8 cellular contexts compared by ENCODE assay signal in genomic region chr10:13586676-13587355, GRCh38. TPM values are rescaled to one million over a fixed set of nuclear protein-coding genes. Genes with fewer than 3 reads are reported as not detected.
DNase-seq lines count a peak whose midpoint lies in the region; ATAC-seq and TF ChIP-seq lines count a peak whose summit lies in the region.

Gene PRPF18, plus strand, starts transcription at chr10:13586965. Its CDS starts 122 bp downstream, at chr10:13587087.

- H3K36me3 ChIP-seq in PC-3 (ENCODE audit: low read depth, low read length) = no peaks in the 10 kb centered on the region
- no peaks in the 10 kb centered on the region for H3K36me3 ChIP-seq in mucosa of descending colon (ENCODE audit: low read depth)

- no TSS peak for BruUV-seq in PC-3 (replicated peaks; lab: Mats Ljungman, UMichigan)

- H3K27me3 ChIP-seq in PC-3 (ENCODE audit: low read length) = no peaks in the 10 kb centered on the region

- H3K9me3 ChIP-seq in PC-3 (ENCODE audit: low read length) = no peaks in the 10 kb centered on the region
- no peaks in the 10 kb centered on the region for H3K9me3 ChIP-seq in mucosa of descending colon

- peak within 1 kb of the TSS; percentile 84 for H3K4me2 ChIP-seq in PC-3 (ENCODE audit: low read length)

- DNase-seq in DMS79 (lab: John Stamatoyannopoulos, UW) = peak; percentile 70
- peak; percentile 93 for DNase-seq in Jurkat, Clone E6-1 (ENCODE audit: low read depth, low spot score)
- peak; percentile 85 for DNase-seq in PC-3
- peak; percentile 90 for DNase-seq in activated T-cell treated with anti-CD3 and anti-CD28 coated beads for 48 hours (ENCODE audit: low read depth)
- DNase-seq in epithelial cell of prostate (ENCODE audit: low read depth, low spot score) = peak; percentile 78
- DNase-seq in mucosa of descending colon = peak; percentile 94 to 97 (median 95)
- DNase-seq in stimulated activated CD8-positive, alpha-beta memory T cell treated with anti-CD3 and anti-CD28 coated beads, Interleukin-4, amount 100 ng/mL, for 24 hours (ENCODE audit: low read depth) = peak; percentile 90

- no peaks in the 10 kb centered on the region for H3K4me1 ChIP-seq in PC-3 (ENCODE audit: insufficient read depth, low read length)
- H3K4me1 ChIP-seq in mucosa of descending colon (ENCODE audit: low read depth) = peaks cover 9% of the 10 kb centered on the region

- peak within 1 kb of the TSS; percentile 96 for H3K4me3 ChIP-seq in Jurkat, Clone E6-1 (ENCODE audit: low read length)
- H3K4me3 ChIP-seq in PC-3 (ENCODE audit: low read length) = peak within 1 kb of the TSS; percentile 89
- H3K4me3 ChIP-seq in mucosa of descending colon = peak within 1 kb of the TSS; percentile 87

- H2AFZ ChIP-seq in PC-3 (ENCODE audit: low read length) = peak within 1 kb of the TSS; percentile 81

- H3K27ac ChIP-seq in PC-3 (ENCODE audit: low read length) (no peak within 1 kb of the TSS), epithelial cell of prostate (no peak within 1 kb of the TSS)

- no peaks in the 10 kb centered on the region for H3F3A ChIP-seq in PC-3 (ENCODE audit: low read length, unreplicated experiment)

- H3K9me2 ChIP-seq in PC-3 (replicated peaks; ENCODE audit: low read length) = no peaks in the 10 kb centered on the region

- peaks cover 23% of the 10 kb centered on the region for H3K79me2 ChIP-seq in PC-3 (ENCODE audit: low read length)

- ATAC-seq in GM21619 (IDR thresholded peaks at IDR 0.05; ENCODE audit: unreplicated experiment) (peak; percentile 100), PC-3 (peak; percentile 97), mucosa of descending colon (peak; percentile 100)

- peak; percentile 74 for TF ChIP-seq CTCF in PC-3 (conservative IDR thresholded peaks at IDR 0.05; ENCODE audit: low read depth, low read length)
- TF ChIP-seq CTCF in mucosa of descending colon (IDR thresholded peaks at IDR 0.05) = peak; percentile 99

- H4K20me1 ChIP-seq in PC-3 (ENCODE audit: low read length) = no peaks in the 10 kb centered on the region

- CTCF ChIA-PET in PC-3 (lab: Charles Lee) = interaction anchor here (0.6 to 1.4 kb wide), 2 partner anchors 189 to 215 kb away, joined by 3 to 5 read pairs; no protein-coding TSS in a partner anchor

- H3K9ac ChIP-seq in PC-3 (ENCODE audit: low read length) = peak within 1 kb of the TSS; percentile 82

- POLR2A ChIA-PET in PC-3 (lab: Charles Lee; ENCODE audit: unreplicated experiment) = no interaction called here

- intact Hi-C loops in PC-3 (cut with micrococcal nuclease) (loop anchor here (5.0 to 10.0 kb wide), 2 partner anchors 52 to 95 kb away; no protein-coding TSS in a partner anchor), mucosa of descending colon (cut with DNase I, micrococcal nuclease) (no loop called here)

RNA-seq across cellular contexts. Expression of gene PRPF18, which starts in this region (rescaled TPM):
- polyA plus RNA-seq in Jurkat, Clone E6-1 (2012; ENCODE audit: insufficient read depth, insufficient read length) = 28.8 TPM
- 10.2 and 13.7 TPM in 2 replicates for total RNA-seq in PC-3 (2014; rRNA removed)
- 10 to 100 TPM; 20.8 to 26.1 (median 25.9) TPM for total RNA-seq in mucosa of descending colon
